In genomic region chr7:96306385-96307125, GRCh38 we compare ENCODE assay signal across 1 cellular context.
TF ChIP-seq lines count a peak whose summit lies in the region.

No MANE protein-coding gene starts in this region.

TF ChIP-seq in WTC11, 78 proteins besides CTCF, POLR2A, EP300 and RAD21 (continued from another document):
- TF ChIP-seq, protein P1, sequence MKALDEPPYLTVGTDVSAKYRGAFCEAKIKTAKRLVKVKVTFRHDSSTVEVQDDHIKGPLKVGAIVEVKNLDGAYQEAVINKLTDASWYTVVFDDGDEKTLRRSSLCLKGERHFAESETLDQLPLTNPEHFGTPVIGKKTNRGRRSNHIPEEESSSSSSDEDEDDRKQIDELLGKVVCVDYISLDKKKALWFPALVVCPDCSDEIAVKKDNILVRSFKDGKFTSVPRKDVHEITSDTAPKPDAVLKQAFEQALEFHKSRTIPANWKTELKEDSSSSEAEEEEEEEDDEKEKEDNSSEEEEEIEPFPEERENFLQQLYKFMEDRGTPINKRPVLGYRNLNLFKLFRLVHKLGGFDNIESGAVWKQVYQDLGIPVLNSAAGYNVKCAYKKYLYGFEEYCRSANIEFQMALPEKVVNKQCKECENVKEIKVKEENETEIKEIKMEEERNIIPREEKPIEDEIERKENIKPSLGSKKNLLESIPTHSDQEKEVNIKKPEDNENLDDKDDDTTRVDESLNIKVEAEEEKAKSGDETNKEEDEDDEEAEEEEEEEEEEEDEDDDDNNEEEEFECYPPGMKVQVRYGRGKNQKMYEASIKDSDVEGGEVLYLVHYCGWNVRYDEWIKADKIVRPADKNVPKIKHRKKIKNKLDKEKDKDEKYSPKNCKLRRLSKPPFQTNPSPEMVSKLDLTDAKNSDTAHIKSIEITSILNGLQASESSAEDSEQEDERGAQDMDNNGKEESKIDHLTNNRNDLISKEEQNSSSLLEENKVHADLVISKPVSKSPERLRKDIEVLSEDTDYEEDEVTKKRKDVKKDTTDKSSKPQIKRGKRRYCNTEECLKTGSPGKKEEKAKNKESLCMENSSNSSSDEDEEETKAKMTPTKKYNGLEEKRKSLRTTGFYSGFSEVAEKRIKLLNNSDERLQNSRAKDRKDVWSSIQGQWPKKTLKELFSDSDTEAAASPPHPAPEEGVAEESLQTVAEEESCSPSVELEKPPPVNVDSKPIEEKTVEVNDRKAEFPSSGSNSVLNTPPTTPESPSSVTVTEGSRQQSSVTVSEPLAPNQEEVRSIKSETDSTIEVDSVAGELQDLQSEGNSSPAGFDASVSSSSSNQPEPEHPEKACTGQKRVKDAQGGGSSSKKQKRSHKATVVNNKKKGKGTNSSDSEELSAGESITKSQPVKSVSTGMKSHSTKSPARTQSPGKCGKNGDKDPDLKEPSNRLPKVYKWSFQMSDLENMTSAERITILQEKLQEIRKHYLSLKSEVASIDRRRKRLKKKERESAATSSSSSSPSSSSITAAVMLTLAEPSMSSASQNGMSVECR (CRISPR knock-in tag; IDR thresholded peaks at IDR 0.05; ENCODE audit: borderline replicate concordance): no peak
- TF ChIP-seq, protein P2, sequence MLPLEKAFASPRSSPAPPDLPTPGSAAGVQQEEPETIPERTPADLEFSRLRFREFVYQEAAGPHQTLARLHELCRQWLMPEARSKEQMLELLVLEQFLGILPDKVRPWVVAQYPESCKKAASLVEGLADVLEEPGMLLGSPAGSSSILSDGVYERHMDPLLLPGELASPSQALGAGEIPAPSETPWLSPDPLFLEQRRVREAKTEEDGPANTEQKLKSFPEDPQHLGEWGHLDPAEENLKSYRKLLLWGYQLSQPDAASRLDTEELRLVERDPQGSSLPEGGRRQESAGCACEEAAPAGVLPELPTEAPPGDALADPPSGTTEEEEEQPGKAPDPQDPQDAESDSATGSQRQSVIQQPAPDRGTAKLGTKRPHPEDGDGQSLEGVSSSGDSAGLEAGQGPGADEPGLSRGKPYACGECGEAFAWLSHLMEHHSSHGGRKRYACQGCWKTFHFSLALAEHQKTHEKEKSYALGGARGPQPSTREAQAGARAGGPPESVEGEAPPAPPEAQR (CRISPR knock-in tag; IDR thresholded peaks at IDR 0.05): no peak
- TF ChIP-seq, protein P3, sequence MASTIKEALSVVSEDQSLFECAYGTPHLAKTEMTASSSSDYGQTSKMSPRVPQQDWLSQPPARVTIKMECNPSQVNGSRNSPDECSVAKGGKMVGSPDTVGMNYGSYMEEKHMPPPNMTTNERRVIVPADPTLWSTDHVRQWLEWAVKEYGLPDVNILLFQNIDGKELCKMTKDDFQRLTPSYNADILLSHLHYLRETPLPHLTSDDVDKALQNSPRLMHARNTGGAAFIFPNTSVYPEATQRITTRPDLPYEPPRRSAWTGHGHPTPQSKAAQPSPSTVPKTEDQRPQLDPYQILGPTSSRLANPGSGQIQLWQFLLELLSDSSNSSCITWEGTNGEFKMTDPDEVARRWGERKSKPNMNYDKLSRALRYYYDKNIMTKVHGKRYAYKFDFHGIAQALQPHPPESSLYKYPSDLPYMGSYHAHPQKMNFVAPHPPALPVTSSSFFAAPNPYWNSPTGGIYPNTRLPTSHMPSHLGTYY (CRISPR knock-in tag; IDR thresholded peaks at IDR 0.05): no peak
